In the genomic region with DNA sequence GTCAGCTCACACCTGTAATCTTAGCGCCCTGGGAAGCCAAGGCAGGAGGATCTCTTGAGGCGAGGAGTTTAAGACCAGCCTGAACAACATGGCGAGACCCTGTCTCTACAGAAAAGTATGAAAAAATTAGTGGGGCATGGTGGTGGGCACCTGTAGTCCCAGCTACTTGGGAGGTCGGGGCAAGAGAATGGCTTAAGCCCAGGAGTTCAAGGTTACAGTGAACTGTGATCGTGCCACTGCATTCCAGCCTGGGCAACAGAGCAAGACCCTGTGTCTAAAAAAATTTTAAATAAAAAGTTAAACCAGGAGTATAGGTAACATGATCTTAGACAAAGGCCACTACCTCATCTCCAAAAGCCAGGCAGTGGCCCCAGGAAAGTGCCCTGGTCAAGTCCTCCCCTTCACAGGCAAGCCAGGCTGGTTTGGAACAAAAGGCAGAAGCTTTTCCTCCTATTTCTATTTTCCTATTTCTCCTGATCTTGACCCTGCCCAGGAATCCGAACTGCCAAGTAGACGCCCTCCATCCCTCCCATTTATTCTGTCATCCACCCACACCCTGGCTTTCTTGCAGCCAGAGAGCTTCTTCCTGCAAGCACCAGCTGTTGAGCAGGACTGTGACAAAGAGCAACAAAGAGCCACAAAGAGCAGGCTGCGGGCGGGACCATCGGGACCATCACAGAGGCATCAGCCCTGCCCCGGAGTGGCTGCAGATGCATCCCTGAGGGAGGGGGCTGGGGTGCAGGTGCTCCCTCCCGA, we compare ENCODE assay signal across 1 cellular context.
A peak's percentile ranks its signal among the peaks of the same experiment; 100 is the strongest.
TF ChIP-seq lines count a peak whose summit lies in the region.

No MANE protein-coding gene starts in this region.

TF ChIP-seq in HepG2, 621 proteins besides CTCF, POLR2A, EP300 and RAD21 (continued from another document and continues in another):
- TF ChIP-seq, protein P1, sequence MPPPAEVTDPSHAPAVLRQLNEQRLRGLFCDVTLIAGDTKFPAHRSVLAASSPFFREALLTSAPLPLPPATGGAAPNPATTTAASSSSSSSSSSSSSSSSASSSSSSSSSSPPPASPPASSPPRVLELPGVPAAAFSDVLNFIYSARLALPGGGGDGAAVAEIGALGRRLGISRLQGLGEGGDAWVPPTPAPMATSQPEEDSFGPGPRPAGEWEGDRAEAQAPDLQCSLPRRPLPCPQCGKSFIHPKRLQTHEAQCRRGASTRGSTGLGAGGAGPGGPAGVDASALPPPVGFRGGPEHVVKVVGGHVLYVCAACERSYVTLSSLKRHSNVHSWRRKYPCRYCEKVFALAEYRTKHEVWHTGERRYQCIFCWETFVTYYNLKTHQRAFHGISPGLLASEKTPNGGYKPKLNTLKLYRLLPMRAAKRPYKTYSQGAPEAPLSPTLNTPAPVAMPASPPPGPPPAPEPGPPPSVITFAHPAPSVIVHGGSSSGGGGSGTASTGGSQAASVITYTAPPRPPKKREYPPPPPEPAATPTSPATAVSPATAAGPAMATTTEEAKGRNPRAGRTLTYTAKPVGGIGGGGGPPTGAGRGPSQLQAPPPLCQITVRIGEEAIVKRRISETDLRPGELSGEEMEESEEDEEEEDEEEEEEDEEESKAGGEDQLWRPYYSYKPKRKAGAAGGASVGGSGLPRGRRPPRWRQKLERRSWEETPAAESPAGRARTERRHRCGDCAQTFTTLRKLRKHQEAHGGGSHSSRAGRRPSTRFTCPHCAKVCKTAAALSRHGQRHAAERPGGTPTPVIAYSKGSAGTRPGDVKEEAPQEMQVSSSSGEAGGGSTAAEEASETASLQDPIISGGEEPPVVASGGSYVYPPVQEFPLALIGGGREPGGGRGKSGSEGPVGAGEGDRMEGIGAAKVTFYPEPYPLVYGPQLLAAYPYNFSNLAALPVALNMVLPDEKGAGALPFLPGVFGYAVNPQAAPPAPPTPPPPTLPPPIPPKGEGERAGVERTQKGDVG (CRISPR knock-in tag; IDR thresholded peaks at IDR 0.05; ENCODE audit: borderline replicate concordance) = peak; percentile 93
- TF ChIP-seq SAP130 (CRISPR knock-in tag; IDR thresholded peaks at IDR 0.05; ENCODE audit: low read depth) = peak; percentile 61
- peak; percentile 19; the same call in 1 of the 2 replicates for TF ChIP-seq ELF3 (CRISPR knock-in tag; IDR thresholded peaks at IDR 0.05)
- TF ChIP-seq ZNF225 (CRISPR knock-in tag; IDR thresholded peaks at IDR 0.05) = peak; percentile 74
- TF ChIP-seq SP5 (CRISPR knock-in tag; IDR thresholded peaks at IDR 0.05; ENCODE audit: borderline replicate concordance, low read depth) = 0 out of 2 replicates have a peak, but pooled peaks have one; percentile 21
- TF ChIP-seq, protein P2, sequence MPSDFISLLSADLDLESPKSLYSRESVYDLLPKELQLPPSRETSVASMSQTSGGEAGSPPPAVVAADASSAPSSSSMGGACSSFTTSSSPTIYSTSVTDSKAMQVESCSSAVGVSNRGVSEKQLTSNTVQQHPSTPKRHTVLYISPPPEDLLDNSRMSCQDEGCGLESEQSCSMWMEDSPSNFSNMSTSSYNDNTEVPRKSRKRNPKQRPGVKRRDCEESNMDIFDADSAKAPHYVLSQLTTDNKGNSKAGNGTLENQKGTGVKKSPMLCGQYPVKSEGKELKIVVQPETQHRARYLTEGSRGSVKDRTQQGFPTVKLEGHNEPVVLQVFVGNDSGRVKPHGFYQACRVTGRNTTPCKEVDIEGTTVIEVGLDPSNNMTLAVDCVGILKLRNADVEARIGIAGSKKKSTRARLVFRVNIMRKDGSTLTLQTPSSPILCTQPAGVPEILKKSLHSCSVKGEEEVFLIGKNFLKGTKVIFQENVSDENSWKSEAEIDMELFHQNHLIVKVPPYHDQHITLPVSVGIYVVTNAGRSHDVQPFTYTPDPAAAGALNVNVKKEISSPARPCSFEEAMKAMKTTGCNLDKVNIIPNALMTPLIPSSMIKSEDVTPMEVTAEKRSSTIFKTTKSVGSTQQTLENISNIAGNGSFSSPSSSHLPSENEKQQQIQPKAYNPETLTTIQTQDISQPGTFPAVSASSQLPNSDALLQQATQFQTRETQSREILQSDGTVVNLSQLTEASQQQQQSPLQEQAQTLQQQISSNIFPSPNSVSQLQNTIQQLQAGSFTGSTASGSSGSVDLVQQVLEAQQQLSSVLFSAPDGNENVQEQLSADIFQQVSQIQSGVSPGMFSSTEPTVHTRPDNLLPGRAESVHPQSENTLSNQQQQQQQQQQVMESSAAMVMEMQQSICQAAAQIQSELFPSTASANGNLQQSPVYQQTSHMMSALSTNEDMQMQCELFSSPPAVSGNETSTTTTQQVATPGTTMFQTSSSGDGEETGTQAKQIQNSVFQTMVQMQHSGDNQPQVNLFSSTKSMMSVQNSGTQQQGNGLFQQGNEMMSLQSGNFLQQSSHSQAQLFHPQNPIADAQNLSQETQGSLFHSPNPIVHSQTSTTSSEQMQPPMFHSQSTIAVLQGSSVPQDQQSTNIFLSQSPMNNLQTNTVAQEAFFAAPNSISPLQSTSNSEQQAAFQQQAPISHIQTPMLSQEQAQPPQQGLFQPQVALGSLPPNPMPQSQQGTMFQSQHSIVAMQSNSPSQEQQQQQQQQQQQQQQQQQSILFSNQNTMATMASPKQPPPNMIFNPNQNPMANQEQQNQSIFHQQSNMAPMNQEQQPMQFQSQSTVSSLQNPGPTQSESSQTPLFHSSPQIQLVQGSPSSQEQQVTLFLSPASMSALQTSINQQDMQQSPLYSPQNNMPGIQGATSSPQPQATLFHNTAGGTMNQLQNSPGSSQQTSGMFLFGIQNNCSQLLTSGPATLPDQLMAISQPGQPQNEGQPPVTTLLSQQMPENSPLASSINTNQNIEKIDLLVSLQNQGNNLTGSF (CRISPR knock-in tag; IDR thresholded peaks at IDR 0.05) = 0 out of 2 replicates have a peak, but pooled peaks have one; percentile 15
- TF ChIP-seq, protein P3, sequence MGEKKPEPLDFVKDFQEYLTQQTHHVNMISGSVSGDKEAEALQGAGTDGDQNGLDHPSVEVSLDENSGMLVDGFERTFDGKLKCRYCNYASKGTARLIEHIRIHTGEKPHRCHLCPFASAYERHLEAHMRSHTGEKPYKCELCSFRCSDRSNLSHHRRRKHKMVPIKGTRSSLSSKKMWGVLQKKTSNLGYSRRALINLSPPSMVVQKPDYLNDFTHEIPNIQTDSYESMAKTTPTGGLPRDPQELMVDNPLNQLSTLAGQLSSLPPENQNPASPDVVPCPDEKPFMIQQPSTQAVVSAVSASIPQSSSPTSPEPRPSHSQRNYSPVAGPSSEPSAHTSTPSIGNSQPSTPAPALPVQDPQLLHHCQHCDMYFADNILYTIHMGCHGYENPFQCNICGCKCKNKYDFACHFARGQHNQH (CRISPR knock-in tag; IDR thresholded peaks at IDR 0.05) = peak; percentile 42; the same call in 1 of the 2 replicates
- no peak for TF ChIP-seq XBP1 (CRISPR knock-in tag; IDR thresholded peaks at IDR 0.05)
- peak; percentile 11; the same call in 1 of the 2 replicates for TF ChIP-seq MED1 (CRISPR knock-in tag; IDR thresholded peaks at IDR 0.05)
- peak; percentile 97 for TF ChIP-seq ZBTB38 (CRISPR knock-in tag; IDR thresholded peaks at IDR 0.05)
- no peak for TF ChIP-seq HOXA9 (CRISPR knock-in tag; IDR thresholded peaks at IDR 0.05; ENCODE audit: borderline replicate concordance)
- no peak for TF ChIP-seq BHLHE40 (IDR thresholded peaks at IDR 0.05; ENCODE audit: low read length)
- TF ChIP-seq ZNF850 (CRISPR knock-in tag; conservative IDR thresholded peaks at IDR 0.05) = peak; percentile 90
- TF ChIP-seq, protein P4, sequence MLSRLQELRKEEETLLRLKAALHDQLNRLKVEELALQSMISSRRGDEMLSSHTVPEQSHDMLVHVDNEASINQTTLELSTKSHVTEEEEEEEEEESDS (CRISPR knock-in tag; IDR thresholded peaks at IDR 0.05; ENCODE audit: borderline replicate concordance) = 0 out of 2 replicates have a peak, but pooled peaks have one; percentile 1
- no peak for TF ChIP-seq CREM (IDR thresholded peaks at IDR 0.05)
- no peak for TF ChIP-seq CREM (CRISPR knock-in tag; IDR thresholded peaks at IDR 0.05)
- TF ChIP-seq ZNF547 (CRISPR knock-in tag; IDR thresholded peaks at IDR 0.05) = no peak
- TF ChIP-seq RBM39 (IDR thresholded peaks at IDR 0.05; ENCODE audit: low read depth, low read length, poor library complexity, severe bottlenecking) = peak; percentile 37
- TF ChIP-seq, protein P5, sequence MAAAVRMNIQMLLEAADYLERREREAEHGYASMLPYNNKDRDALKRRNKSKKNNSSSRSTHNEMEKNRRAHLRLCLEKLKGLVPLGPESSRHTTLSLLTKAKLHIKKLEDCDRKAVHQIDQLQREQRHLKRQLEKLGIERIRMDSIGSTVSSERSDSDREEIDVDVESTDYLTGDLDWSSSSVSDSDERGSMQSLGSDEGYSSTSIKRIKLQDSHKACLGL (CRISPR knock-in tag; IDR thresholded peaks at IDR 0.05) = no peak
- TF ChIP-seq, protein P6, sequence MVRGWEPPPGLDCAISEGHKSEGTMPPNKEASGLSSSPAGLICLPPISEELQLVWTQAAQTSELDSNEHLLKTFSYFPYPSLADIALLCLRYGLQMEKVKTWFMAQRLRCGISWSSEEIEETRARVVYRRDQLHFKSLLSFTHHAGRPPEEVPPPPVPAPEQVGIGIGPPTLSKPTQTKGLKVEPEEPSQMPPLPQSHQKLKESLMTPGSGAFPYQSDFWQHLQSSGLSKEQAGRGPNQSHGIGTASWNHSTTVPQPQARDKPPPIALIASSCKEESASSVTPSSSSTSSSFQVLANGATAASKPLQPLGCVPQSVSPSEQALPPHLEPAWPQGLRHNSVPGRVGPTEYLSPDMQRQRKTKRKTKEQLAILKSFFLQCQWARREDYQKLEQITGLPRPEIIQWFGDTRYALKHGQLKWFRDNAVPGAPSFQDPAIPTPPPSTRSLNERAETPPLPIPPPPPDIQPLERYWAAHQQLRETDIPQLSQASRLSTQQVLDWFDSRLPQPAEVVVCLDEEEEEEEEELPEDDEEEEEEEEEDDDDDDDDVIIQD (CRISPR knock-in tag; IDR thresholded peaks at IDR 0.05; ENCODE audit: low read depth) = peak; percentile 47; the same call in 1 of the 2 replicates
- peak; percentile 32; the same call in 1 of the 2 replicates for TF ChIP-seq MYC (CRISPR knock-in tag; IDR thresholded peaks at IDR 0.05; ENCODE audit: borderline replicate concordance)
- TF ChIP-seq, protein P7, sequence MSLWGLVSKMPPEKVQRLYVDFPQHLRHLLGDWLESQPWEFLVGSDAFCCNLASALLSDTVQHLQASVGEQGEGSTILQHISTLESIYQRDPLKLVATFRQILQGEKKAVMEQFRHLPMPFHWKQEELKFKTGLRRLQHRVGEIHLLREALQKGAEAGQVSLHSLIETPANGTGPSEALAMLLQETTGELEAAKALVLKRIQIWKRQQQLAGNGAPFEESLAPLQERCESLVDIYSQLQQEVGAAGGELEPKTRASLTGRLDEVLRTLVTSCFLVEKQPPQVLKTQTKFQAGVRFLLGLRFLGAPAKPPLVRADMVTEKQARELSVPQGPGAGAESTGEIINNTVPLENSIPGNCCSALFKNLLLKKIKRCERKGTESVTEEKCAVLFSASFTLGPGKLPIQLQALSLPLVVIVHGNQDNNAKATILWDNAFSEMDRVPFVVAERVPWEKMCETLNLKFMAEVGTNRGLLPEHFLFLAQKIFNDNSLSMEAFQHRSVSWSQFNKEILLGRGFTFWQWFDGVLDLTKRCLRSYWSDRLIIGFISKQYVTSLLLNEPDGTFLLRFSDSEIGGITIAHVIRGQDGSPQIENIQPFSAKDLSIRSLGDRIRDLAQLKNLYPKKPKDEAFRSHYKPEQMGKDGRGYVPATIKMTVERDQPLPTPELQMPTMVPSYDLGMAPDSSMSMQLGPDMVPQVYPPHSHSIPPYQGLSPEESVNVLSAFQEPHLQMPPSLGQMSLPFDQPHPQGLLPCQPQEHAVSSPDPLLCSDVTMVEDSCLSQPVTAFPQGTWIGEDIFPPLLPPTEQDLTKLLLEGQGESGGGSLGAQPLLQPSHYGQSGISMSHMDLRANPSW (CRISPR knock-in tag; IDR thresholded peaks at IDR 0.05; ENCODE audit: borderline replicate concordance) = no peak
- TF ChIP-seq, protein P8, sequence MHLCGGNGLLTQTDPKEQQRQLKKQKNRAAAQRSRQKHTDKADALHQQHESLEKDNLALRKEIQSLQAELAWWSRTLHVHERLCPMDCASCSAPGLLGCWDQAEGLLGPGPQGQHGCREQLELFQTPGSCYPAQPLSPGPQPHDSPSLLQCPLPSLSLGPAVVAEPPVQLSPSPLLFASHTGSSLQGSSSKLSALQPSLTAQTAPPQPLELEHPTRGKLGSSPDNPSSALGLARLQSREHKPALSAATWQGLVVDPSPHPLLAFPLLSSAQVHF (CRISPR knock-in tag; IDR thresholded peaks at IDR 0.05) = no peak
- peak; percentile 11; the same call in 1 of the 2 replicates for TF ChIP-seq ZNF501 (CRISPR knock-in tag; IDR thresholded peaks at IDR 0.05)
- peak; percentile 93 for TF ChIP-seq ZNF263 (CRISPR knock-in tag; IDR thresholded peaks at IDR 0.05)
- peak; percentile 29; the same call in 1 of the 2 replicates for TF ChIP-seq HDAC1 (CRISPR knock-in tag; IDR thresholded peaks at IDR 0.05)
- no peak for TF ChIP-seq TGIF2 (CRISPR knock-in tag; IDR thresholded peaks at IDR 0.05)
- peak; percentile 25; the same call in 1 of the 2 replicates for TF ChIP-seq POLR2G (IDR thresholded peaks at IDR 0.05; ENCODE audit: low read depth, low read length)
- TF ChIP-seq, protein P9, sequence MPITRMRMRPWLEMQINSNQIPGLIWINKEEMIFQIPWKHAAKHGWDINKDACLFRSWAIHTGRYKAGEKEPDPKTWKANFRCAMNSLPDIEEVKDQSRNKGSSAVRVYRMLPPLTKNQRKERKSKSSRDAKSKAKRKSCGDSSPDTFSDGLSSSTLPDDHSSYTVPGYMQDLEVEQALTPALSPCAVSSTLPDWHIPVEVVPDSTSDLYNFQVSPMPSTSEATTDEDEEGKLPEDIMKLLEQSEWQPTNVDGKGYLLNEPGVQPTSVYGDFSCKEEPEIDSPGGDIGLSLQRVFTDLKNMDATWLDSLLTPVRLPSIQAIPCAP (CRISPR knock-in tag; IDR thresholded peaks at IDR 0.05; ENCODE audit: low read depth) = no peak
- 0 out of 2 replicates have a peak, but pooled peaks have one; percentile 74 for TF ChIP-seq ZNF33A (CRISPR knock-in tag; IDR thresholded peaks at IDR 0.05; ENCODE audit: borderline replicate concordance)
- TF ChIP-seq MEF2D (CRISPR knock-in tag; IDR thresholded peaks at IDR 0.05) = 0 out of 2 replicates have a peak, but pooled peaks have one; percentile 26
- TF ChIP-seq, protein P10, sequence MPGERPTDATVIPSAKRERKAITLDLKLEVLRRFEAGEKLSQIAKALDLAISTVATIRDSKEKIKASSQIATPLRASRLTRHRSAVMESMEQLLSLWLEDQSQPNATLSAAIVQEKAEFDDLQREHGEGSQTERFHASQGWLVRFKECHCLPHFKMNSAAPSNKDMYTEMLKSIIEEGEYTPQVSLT (CRISPR knock-in tag; IDR thresholded peaks at IDR 0.05; ENCODE audit: borderline replicate concordance, low read depth) = no peak
- 0 out of 2 replicates have a peak, but pooled peaks have one; percentile 24 for TF ChIP-seq NFATC3 (CRISPR knock-in tag; IDR thresholded peaks at IDR 0.05)
- 0 out of 2 replicates have a peak, but pooled peaks have one; percentile 10 for TF ChIP-seq ZNF546 (CRISPR knock-in tag; conservative IDR thresholded peaks at IDR 0.05)
- peak; percentile 7 for TF ChIP-seq TEAD3 (CRISPR knock-in tag; optimal IDR thresholded peaks at IDR 0.05; ENCODE audit: borderline replicate concordance)
- TF ChIP-seq, protein P11, sequence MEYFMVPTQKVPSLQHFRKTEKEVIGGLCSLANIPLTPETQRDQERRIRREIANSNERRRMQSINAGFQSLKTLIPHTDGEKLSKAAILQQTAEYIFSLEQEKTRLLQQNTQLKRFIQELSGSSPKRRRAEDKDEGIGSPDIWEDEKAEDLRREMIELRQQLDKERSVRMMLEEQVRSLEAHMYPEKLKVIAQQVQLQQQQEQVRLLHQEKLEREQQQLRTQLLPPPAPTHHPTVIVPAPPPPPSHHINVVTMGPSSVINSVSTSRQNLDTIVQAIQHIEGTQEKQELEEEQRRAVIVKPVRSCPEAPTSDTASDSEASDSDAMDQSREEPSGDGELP (IDR thresholded peaks at IDR 0.05; ENCODE audit: borderline replicate concordance, low read depth) = peak; percentile 85; the same call in 1 of the 2 replicates
- no peak for TF ChIP-seq PAWR (CRISPR knock-in tag; IDR thresholded peaks at IDR 0.05; ENCODE audit: borderline replicate concordance)
- no peak for TF ChIP-seq ZNF383 (CRISPR knock-in tag; IDR thresholded peaks at IDR 0.05; ENCODE audit: borderline replicate concordance)
